ENCODE assay signal across 28 cellular contexts in the genomic region with DNA sequence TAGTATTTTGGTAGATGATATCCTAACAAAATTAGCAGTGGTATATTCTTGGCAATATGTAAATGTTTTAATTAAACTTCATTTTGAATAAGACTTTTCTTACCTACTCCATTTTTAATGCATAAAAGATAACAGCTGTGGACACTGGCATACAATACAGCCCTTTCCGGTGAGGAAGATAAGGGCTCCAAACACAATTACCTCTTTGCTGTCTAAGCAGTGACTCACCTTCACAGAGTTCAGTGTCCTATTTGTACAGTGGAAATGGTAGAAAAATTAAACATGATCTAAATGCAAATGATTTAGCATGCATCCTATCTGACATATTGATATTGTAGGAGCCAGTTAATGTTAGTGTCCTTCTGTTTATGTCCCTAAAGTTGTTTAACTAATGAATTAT.
DNase-seq lines count a peak whose midpoint lies in the region; TF ChIP-seq lines count a peak whose summit lies in the region.
"Had no signal": no experiment of that assay in that cellular context is flagged by ENCODE, and none has a peak within 500 bp of the region (broad histone marks: within the 10 kb centered on the region; RNA-seq: fewer than 3 reads in every experiment).

No MANE protein-coding gene starts in this region.

- H2BK12ac ChIP-seq in H9 (ENCODE audit: insufficient read length, low read depth, low read length): no peak overlapping the region

- no peak overlapping the region for H2AFZ ChIP-seq in H9 (ENCODE audit: low read length)
- H2AFZ ChIP-seq: GM23248 had no signal

- H4K20me1 ChIP-seq in H9 (ENCODE audit: control insufficient read depth, insufficient read depth, insufficient read length): no peaks in the 10 kb centered on the region

- no peaks in the 10 kb centered on the region for H3K36me3 Mint-ChIP-seq in H9 (ENCODE audit: insufficient read depth in 1 of 3, low read depth in 3 of 3)
- H3K36me3 Mint-ChIP-seq: activated naive CD8-positive, alpha-beta T cell; stimulated activated naive B cell treated with anti-CD40 and anti-IgM and Interleukin-4, amounts not matched to agents 10 μg/mL and 1 μg/mL and 100 μg/mL, for 72 hours had no signal

- no peak overlapping the region for H2BK20ac ChIP-seq in H9 (ENCODE audit: low read depth, low read length, poor library complexity, severe bottlenecking)

- H3K23me2 ChIP-seq in H9 (ENCODE audit: insufficient read length, low read depth, low read length, poor library complexity, severe bottlenecking): no peaks in the 10 kb centered on the region

- no peaks in the 10 kb centered on the region for H3K9me3 Mint-ChIP-seq in H9
- H3K9me3 Mint-ChIP-seq: activated T-helper 17 cell treated with anti-CD3 and anti-CD28 coated beads, Interleukin-2, amount 50 U/mL, for 72 hours; stimulated activated naive B cell treated with anti-CD40 and anti-IgM and Interleukin-4, amounts not matched to agents 10 μg/mL and 1 μg/mL and 100 μg/mL, for 72 hours had no signal

- H3K27me3 Mint-ChIP-seq in H9 (ENCODE audit: low read depth): no peaks in the 10 kb centered on the region
- H3K27me3 Mint-ChIP-seq: activated naive CD8-positive, alpha-beta T cell; activated T-helper 17 cell treated with anti-CD3 and anti-CD28 coated beads, Interleukin-2, amount 50 U/mL, for 72 hours; stimulated activated naive B cell treated with anti-CD40 and anti-IgM and Interleukin-4, amounts not matched to agents 10 μg/mL and 1 μg/mL and 100 μg/mL, for 72 hours had no signal

- WGBS in H9 (ENCODE audit: extremely low coverage, insufficient read length, low lambda C conversion rate): no CpG with 5 or more reads among the region's 1 CpG

- peaks cover 6% of the 10 kb centered on the region; the same call in 1 of the 2 replicates for H3K4me1 ChIP-seq in H9 (ENCODE audit: insufficient read depth, low read length)
- H3K4me1 ChIP-seq: ascending aorta, gastrocnemius medialis, SJCRH30 had no signal

- no peak overlapping the region for H3K27ac Mint-ChIP-seq in H9
- H3K27ac Mint-ChIP-seq: activated naive CD8-positive, alpha-beta T cell; activated T-helper 17 cell treated with anti-CD3 and anti-CD28 coated beads, Interleukin-2, amount 50 U/mL, for 72 hours; HFFc6; nephron; stimulated activated naive B cell treated with anti-CD40 and anti-IgM and Interleukin-4, amounts not matched to agents 10 μg/mL and 1 μg/mL and 100 μg/mL, for 72 hours had no signal

- peak; percentile 8 for DNase-seq in COLO829 (ENCODE audit: low spot score)
- peak; percentile 3 for DNase-seq in HuH-7 (ENCODE audit: low spot score)
- peak; percentile 7 for DNase-seq in astrocyte of the hippocampus (ENCODE audit: low read depth, low spot score)
- DNase-seq in glomerular endothelial cell (ENCODE audit: extremely low read depth, low read depth, low spot score): peak; percentile 42
- no peak for DNase-seq in stimulated activated CD4-positive, alpha-beta T cell treated with anti-CD3 and anti-CD28 coated beads, Interleukin-2, amount 100 ng/mL, for 48 hours
- DNase-seq in AG08396 (ENCODE audit: low spot score): no peak
- no peak for DNase-seq in H9
- DNase-seq in NCI-H82 (lab: John Stamatoyannopoulos, UW): no peak
- DNase-seq: activated CD4-positive, alpha-beta T cell treated with anti-CD3 and anti-CD28 coated beads, Interleukin-2, amount 50 U/mL, for 4 hours; activated CD4-positive, CD25-positive, alpha-beta regulatory T cell; C1 segment of cervical spinal cord; cerebellar nuclear complex; effector CD8-positive, alpha-beta T cell; gastrocnemius medialis; GM23248; HFFc6; hypothalamus; left ventricle myocardium superior; NCI-H1694 treated with DMSO at 0.1 percent for 48 hours; NCI-H446 treated with DMSO at 0.1 percent for 48 hours; ovary; SJCRH30; stimulated activated naive B cell treated with anti-CD40 and anti-IgM and Interleukin-4, amounts not matched to agents 10 μg/mL and 1 μg/mL and 100 μg/mL, for 72 hours had no signal

- H3K23ac ChIP-seq in H9 (ENCODE audit: insufficient read length, low read depth, low read length): no peak overlapping the region

- H4K91ac ChIP-seq in H9 (ENCODE audit: insufficient read length, low read depth, low read length): no peak overlapping the region

- H3K9ac ChIP-seq in H9 (ENCODE audit: extremely low read depth, insufficient read length, low read length): no peak overlapping the region
- H3K9ac ChIP-seq: GM23248 had no signal

- H3K4me2 ChIP-seq in H9 (ENCODE audit: insufficient read depth, insufficient read length, low read length): no peak overlapping the region
- H3K4me2 ChIP-seq: smooth muscle cell had no signal

- H3K9me3 ChIP-seq in H9 (ENCODE audit: control insufficient read depth, low read depth, low read length): no peaks in the 10 kb centered on the region
- H3K9me3 ChIP-seq: gastrocnemius medialis, ovary, SJCRH30 had no signal

- no peaks in the 10 kb centered on the region for H3K79me2 ChIP-seq in H9 (ENCODE audit: insufficient read depth, low read length)

- no peak overlapping the region for H3K14ac ChIP-seq in H9 (ENCODE audit: insufficient read depth, low read length)

- no peak overlapping the region for H3K4me3 Mint-ChIP-seq in H9
- H3K4me3 Mint-ChIP-seq: activated naive CD8-positive, alpha-beta T cell; activated T-helper 17 cell treated with anti-CD3 and anti-CD28 coated beads, Interleukin-2, amount 50 U/mL, for 72 hours; HFFc6; nephron; stimulated activated naive B cell treated with anti-CD40 and anti-IgM and Interleukin-4, amounts not matched to agents 10 μg/mL and 1 μg/mL and 100 μg/mL, for 72 hours had no signal

- TF ChIP-seq CTCF in H9 (conservative IDR thresholded peaks at IDR 0.05): no peak

- no peak overlapping the region for H2AK5ac ChIP-seq in H9 (ENCODE audit: insufficient read length, low read length)

- no peaks in the 10 kb centered on the region for H3K79me1 ChIP-seq in H9 (ENCODE audit: insufficient read depth, low read depth, low read length, poor library complexity, severe bottlenecking)

- no peak overlapping the region for H3K56ac ChIP-seq in H9 (ENCODE audit: insufficient read length, low read depth, low read length)

- peaks cover 8% of the 10 kb centered on the region in 2 experiments for H3K4me1 Mint-ChIP-seq in H9
- H3K4me1 Mint-ChIP-seq: activated T-helper 17 cell treated with anti-CD3 and anti-CD28 coated beads, Interleukin-2, amount 50 U/mL, for 72 hours; nephron; stimulated activated naive B cell treated with anti-CD40 and anti-IgM and Interleukin-4, amounts not matched to agents 10 μg/mL and 1 μg/mL and 100 μg/mL, for 72 hours had no signal

- no peak overlapping the region for H3T11ph ChIP-seq in H9 (ENCODE audit: low read length)

- no peak overlapping the region for H3K4ac ChIP-seq in H9 (ENCODE audit: low read depth, low read length)

- no peak overlapping the region for H3K18ac ChIP-seq in H9 (ENCODE audit: insufficient read length, low read depth, low read length)

- H2BK120ac ChIP-seq in H9 (ENCODE audit: low read depth, low read length, poor library complexity, severe bottlenecking): no peak overlapping the region

- no peaks in the 10 kb centered on the region for H3K27me3 ChIP-seq in H9 (ENCODE audit: insufficient read depth, low read length)
- H3K27me3 ChIP-seq: ascending aorta, gastrocnemius medialis, ovary, SJCRH30 had no signal

- H4K8ac ChIP-seq in H9 (replicated peaks; ENCODE audit: insufficient read length, low read depth, low read length): no peak overlapping the region

- no peak overlapping the region for H4K5ac ChIP-seq in H9 (ENCODE audit: insufficient read length, low read depth, low read length)

- H2BK15ac ChIP-seq in H9 (ENCODE audit: low read depth, low read length): no peak overlapping the region

- H3K27ac ChIP-seq in H9 (ENCODE audit: insufficient read length, low read depth, low read length): no peak overlapping the region
- H3K27ac ChIP-seq: ascending aorta, gastrocnemius medialis, GM23248, ovary, SJCRH30 had no signal

- H2BK5ac ChIP-seq in H9 (ENCODE audit: insufficient read length, low read length): no peak overlapping the region

Comparison
In these comparisons a context has a peak if more than half of its experiments do, and no peak if none do; other contexts are left out.
1. DNase-seq: peak in COLO829 (single experiment), HuH-7 (single experiment), astrocyte of the hippocampus (single experiment) and glomerular endothelial cell (single experiment); none in stimulated activated CD4-positive, alpha-beta T cell treated with anti-CD3 and anti-CD28 coated beads, Interleukin-2, amount 100 ng/mL, for 48 hours (0 of 2), AG08396 (single experiment), H9 (single experiment) and NCI-H82 (single experiment).